ENCODE assay signal across 29 cellular contexts in the genomic region with DNA sequence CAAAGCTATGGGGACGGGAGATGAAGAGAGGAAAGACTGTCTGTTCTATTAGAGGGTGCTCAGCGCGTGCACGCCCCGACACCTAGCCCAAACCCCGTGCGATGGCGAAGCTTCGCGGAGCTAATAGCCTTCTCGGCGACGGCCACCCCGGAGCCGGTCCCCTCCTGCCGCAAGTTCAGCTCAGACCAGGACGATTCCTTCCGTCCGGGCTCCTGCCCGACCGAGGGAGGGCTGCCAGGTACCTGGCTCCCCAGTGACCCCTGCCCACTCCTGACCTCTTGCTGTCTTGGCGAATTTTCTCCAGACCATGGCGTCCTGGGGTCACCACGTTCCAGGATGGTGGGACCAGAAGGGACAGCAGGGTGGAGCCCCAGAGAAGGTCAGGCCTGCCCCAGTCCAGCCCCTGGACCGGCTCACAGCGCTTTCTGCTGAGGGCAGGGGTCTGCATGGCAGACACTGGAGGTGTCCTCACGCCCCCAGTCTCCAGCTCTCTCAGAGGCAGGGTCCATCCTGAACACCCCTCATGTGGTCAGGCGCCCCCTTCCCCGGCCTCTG. TPM values are rescaled to one million over a fixed set of nuclear protein-coding genes. Genes with fewer than 3 reads are reported as not detected.
"Had no signal": no experiment of that assay in that cellular context is flagged by ENCODE, and none has a peak within 500 bp of the region (broad histone marks: within the 10 kb centered on the region; RNA-seq: fewer than 3 reads in every experiment).

No MANE protein-coding gene starts in this region.

- H3K9me3 ChIP-seq: adrenal gland, esophagus squamous epithelium, gastrocnemius medialis, thyroid gland, upper lobe of right lung had no signal

- H3K27ac Mint-ChIP-seq: activated CD4-positive, alpha-beta T cell treated with anti-CD3 and anti-CD28 coated beads, Interleukin-2, amount 10 ng/mL, durations not matched to agents 7 days and 5 days; activated CD8-positive, alpha-beta T cell treated with anti-CD3 and anti-CD28 coated beads for 36 hours; activated naive CD8-positive, alpha-beta T cell; activated T-helper 1 cell treated with anti-CD3 and anti-CD28 coated beads, Interleukin-12 subunit alpha, Interleukin-12 subunit beta, Interleukin-2, Interleukin-4 antibody, amounts not matched to agents 30 ng/mL and 10 ng/mL and 1 ng/mL, durations not matched to agents 14 hours and 24 hours and 36 hours; endodermal cell; stimulated activated naive CD8-positive, alpha-beta T cell treated with anti-CD3 and anti-CD28 coated beads, Interleukin-15, Interleukin-2, amounts not matched to agents 100 ng/mL and 50 ng/mL, for 24 hours had no signal

- H3K4me3 Mint-ChIP-seq: activated CD4-positive, alpha-beta T cell treated with anti-CD3 and anti-CD28 coated beads, Interleukin-2, amount 10 ng/mL, durations not matched to agents 7 days and 5 days; activated CD8-positive, alpha-beta T cell treated with anti-CD3 and anti-CD28 coated beads for 36 hours; activated naive CD8-positive, alpha-beta T cell; activated T-helper 1 cell treated with anti-CD3 and anti-CD28 coated beads, Interleukin-12 subunit alpha, Interleukin-12 subunit beta, Interleukin-2, Interleukin-4 antibody, amounts not matched to agents 30 ng/mL and 10 ng/mL and 1 ng/mL, durations not matched to agents 14 hours and 24 hours and 36 hours; endodermal cell; neural crest cell; stimulated activated naive CD8-positive, alpha-beta T cell treated with anti-CD3 and anti-CD28 coated beads, Interleukin-15, Interleukin-2, amounts not matched to agents 100 ng/mL and 50 ng/mL, for 24 hours had no signal

- H3K36me3 ChIP-seq: adrenal gland, breast epithelium, esophagus squamous epithelium, gastrocnemius medialis, thyroid gland, upper lobe of right lung, WERI-Rb-1 had no signal

- DNase-seq: activated CD4-positive, alpha-beta T cell treated with anti-CD3 and anti-CD28 coated beads, Interleukin-2, amount 10 ng/mL, durations not matched to agents 7 days and 5 days; activated CD4-positive, CD25-positive, alpha-beta regulatory T cell treated with anti-CD3 and anti-CD28 coated beads, Interleukin-2, amount 50 U/mL, for 72 hours; activated CD8-positive, alpha-beta T cell treated with anti-CD3 and anti-CD28 coated beads for 36 hours; activated gamma-delta T cell treated with Interleukin-2 at 50 U/mL for 16 hours; adrenal gland; endodermal cell; esophagus squamous epithelium; gastrocnemius medialis; head of caudate nucleus; hypothalamus; mesenchymal stem cell; stimulated activated CD4-positive, alpha-beta T cell treated with anti-CD3 and anti-CD28 coated beads, Interleukin-12 subunit alpha, Interleukin-12 subunit beta, amount 100 ng/mL, for 4 hours; stimulated activated CD4-positive, alpha-beta T cell treated with anti-CD3 and anti-CD28 coated beads, Interleukin-4, amount 100 ng/mL, for 4 hours; substantia nigra; T-helper 1 cell; thyroid gland; upper lobe of right lung; WERI-Rb-1 had no signal

- H3K4me3 ChIP-seq: adrenal gland, breast epithelium, coronary artery, esophagus squamous epithelium, gastrocnemius medialis, thyroid gland, upper lobe of right lung had no signal

- H3K36me3 Mint-ChIP-seq: activated naive CD8-positive, alpha-beta T cell had no signal

- H3K27ac ChIP-seq: adrenal gland, breast epithelium, coronary artery, esophagus squamous epithelium, gastrocnemius medialis, thyroid gland, upper lobe of right lung, WERI-Rb-1 had no signal

- H3K27me3 ChIP-seq: thyroid gland had no signal

- H3K4me1 Mint-ChIP-seq: activated CD4-positive, alpha-beta T cell treated with anti-CD3 and anti-CD28 coated beads, Interleukin-2, amount 10 ng/mL, durations not matched to agents 7 days and 5 days; endodermal cell; neural crest cell had no signal

- H3K9me3 Mint-ChIP-seq: activated CD4-positive, alpha-beta T cell treated with anti-CD3 and anti-CD28 coated beads, Interleukin-2, amount 10 ng/mL, durations not matched to agents 7 days and 5 days; activated CD8-positive, alpha-beta T cell treated with anti-CD3 and anti-CD28 coated beads for 36 hours; activated T-helper 1 cell treated with anti-CD3 and anti-CD28 coated beads, Interleukin-12 subunit alpha, Interleukin-12 subunit beta, Interleukin-2, Interleukin-4 antibody, amounts not matched to agents 30 ng/mL and 10 ng/mL and 1 ng/mL, durations not matched to agents 14 hours and 24 hours and 36 hours; neural crest cell; stimulated activated naive CD8-positive, alpha-beta T cell treated with anti-CD3 and anti-CD28 coated beads, Interleukin-15, Interleukin-2, amounts not matched to agents 100 ng/mL and 50 ng/mL, for 24 hours had no signal

- H3K4me1 ChIP-seq: adrenal gland, breast epithelium, esophagus squamous epithelium, gastrocnemius medialis, thyroid gland, upper lobe of right lung had no signal

- ATAC-seq: activated CD8-positive, alpha-beta T cell treated with anti-CD3 and anti-CD28 coated beads for 36 hours; gastrocnemius medialis; upper lobe of right lung had no signal

RNA-seq across cellular contexts. Expression of a gene that starts 36.7 kb away (rescaled TPM):
- total RNA-seq: activated CD4-positive, alpha-beta T cell treated with anti-CD3 and anti-CD28 coated beads, Interleukin-2, amount 10 ng/mL, durations not matched to agents 7 days and 5 days; activated CD8-positive, alpha-beta T cell treated with anti-CD3 and anti-CD28 coated beads for 36 hours; activated T-helper 1 cell treated with anti-CD3 and anti-CD28 coated beads, Interleukin-12 subunit alpha, Interleukin-12 subunit beta, Interleukin-2, Interleukin-4 antibody, amounts not matched to agents 30 ng/mL and 10 ng/mL and 1 ng/mL, durations not matched to agents 14 hours and 24 hours and 36 hours; adrenal gland; astrocyte; breast epithelium; esophagus squamous epithelium; gastrocnemius medialis; lower leg skin; mononuclear cell; osteoblast; progenitor cell of endocrine pancreas; thyroid gland; upper lobe of right lung had no signal
- polyA plus RNA-seq: adrenal gland had no signal
